9 cellular contexts compared by ENCODE assay signal in the genomic region with DNA sequence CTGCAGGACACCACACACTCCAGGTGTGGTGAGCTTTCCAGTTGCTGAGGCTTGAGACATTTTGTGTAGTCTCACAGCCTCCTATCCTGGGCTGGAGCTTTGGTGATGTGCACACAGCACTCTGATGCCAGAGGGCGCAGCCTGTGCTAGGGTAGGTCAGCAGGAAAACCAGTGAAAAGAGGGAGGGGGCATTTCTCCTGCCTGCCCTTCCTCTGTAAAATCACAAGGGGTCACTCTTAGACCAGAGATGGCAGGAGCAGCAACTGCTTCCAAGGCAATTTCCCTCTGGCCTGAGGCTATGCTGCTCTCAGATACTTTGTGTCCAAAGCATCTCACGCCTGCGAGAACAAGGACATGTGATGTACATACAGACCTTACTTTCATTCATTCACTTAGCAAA. TPM values are rescaled to one million over a fixed set of nuclear protein-coding genes. Genes with fewer than 3 reads are reported as not detected.
DNase-seq lines count a peak whose midpoint lies in the region; ATAC-seq and TF ChIP-seq lines count a peak whose summit lies in the region.
"Had no signal": no experiment of that assay in that cellular context is flagged by ENCODE, and none has a peak within 500 bp of the region (broad histone marks: within the 10 kb centered on the region; RNA-seq: fewer than 3 reads in every experiment).

No MANE protein-coding gene starts in this region.

- no peak overlapping the region for H3K27ac ChIP-seq in CD8-positive, alpha-beta T cell (ENCODE audit: low read depth, low read length)
- H3K27ac ChIP-seq in GM23248 (no peak overlapping the region), iPS DF 6.9 (ENCODE audit: low read length) (no peak overlapping the region)

- H3K27me3 ChIP-seq in CD8-positive, alpha-beta T cell (ENCODE audit: insufficient read depth, low read length): no peaks in the 10 kb centered on the region
- no peaks in the 10 kb centered on the region for H3K27me3 ChIP-seq in GM23248 (replicated peaks; ENCODE audit: insufficient read depth)
- H3K27me3 ChIP-seq in iPS DF 6.9 (ENCODE audit: control insufficient read depth, insufficient read depth, low read length): no peaks in the 10 kb centered on the region

- peak in 2 of 7 experiments; percentile 10 to 32 for DNase-seq in CD8-positive, alpha-beta T cell
- peak; percentile 58 for DNase-seq in GM23248
- peak; percentile 73 for DNase-seq in NCI-H69 (lab: John Stamatoyannopoulos, UW)
- peak; percentile 48 for DNase-seq in amniotic epithelial cell (ENCODE audit: low read depth)
- DNase-seq in iPS DF 6.9 (ENCODE audit: low read depth, low spot score): peak; percentile 29
- peak; percentile 7 for DNase-seq in stimulated activated naive CD8-positive, alpha-beta T cell treated with anti-CD3 and anti-CD28 coated beads, Interleukin-15, Interleukin-2, amounts not matched to agents 100 U/mL and 50 U/mL, for 24 hours
- no peak for DNase-seq in hippocampal formation (lab: John Stamatoyannopoulos, UW)

- POLR2A ChIA-PET in CD8-positive, alpha-beta T cell (lab: Charles Lee): no interaction called here

- no peaks in the 10 kb centered on the region for H3F3A ChIP-seq in GM23248 (ENCODE audit: insufficient read depth)

- no peak overlapping the region for H3K4me3 ChIP-seq in CD8-positive, alpha-beta T cell (ENCODE audit: low read depth, low read length)
- H3K4me3 ChIP-seq in GM23248 (no peak overlapping the region), iPS DF 6.9 (ENCODE audit: low read length) (no peak overlapping the region)

- no peaks in the 10 kb centered on the region for H3K9me2 ChIP-seq in GM23248 (ENCODE audit: insufficient read depth)

- no peak overlapping the region for H3K9ac ChIP-seq in GM23248

- H3K79me2 ChIP-seq in GM23248 (ENCODE audit: insufficient read depth): no peaks in the 10 kb centered on the region

- H3K9me3 Mint-ChIP-seq in CD8-positive, alpha-beta T cell: no peaks in the 10 kb centered on the region

- H3K9me3 ChIP-seq in CD8-positive, alpha-beta T cell (ENCODE audit: low read length): no peaks in the 10 kb centered on the region
- H3K9me3 ChIP-seq in GM23248 (ENCODE audit: low read depth): no peaks in the 10 kb centered on the region
- no peaks in the 10 kb centered on the region for H3K9me3 ChIP-seq in iPS DF 6.9 (ENCODE audit: control insufficient read depth, insufficient read depth, low read length)

- ATAC-seq in CD8-positive, alpha-beta T cell: peak; percentile 48
- ATAC-seq in stimulated activated naive CD8-positive, alpha-beta T cell treated with anti-CD3 and anti-CD28 coated beads, Interleukin-15, Interleukin-2, amounts not matched to agents 100 U/mL and 50 U/mL, for 24 hours: peak; percentile 67
- no peak for ATAC-seq in GM18868 (IDR thresholded peaks at IDR 0.05; ENCODE audit: unreplicated experiment)

- in situ Hi-C loops in GM23248 (cut with MboI): no loop called here

- H3K36me3 ChIP-seq in CD8-positive, alpha-beta T cell (ENCODE audit: insufficient read depth, low read length): peaks cover 19% of the 10 kb centered on the region
- no peaks in the 10 kb centered on the region; the same call in 1 of the 2 replicates for H3K36me3 ChIP-seq in GM23248 (ENCODE audit: low read depth)
- H3K36me3 ChIP-seq in iPS DF 6.9 (ENCODE audit: control insufficient read depth, insufficient read depth, low read length): peaks cover 6% of the 10 kb centered on the region; the same call in 1 of the 2 replicates

- no peaks in the 10 kb centered on the region for H3K4me1 ChIP-seq in CD8-positive, alpha-beta T cell (ENCODE audit: insufficient read depth, low read length)
- H3K4me1 ChIP-seq in GM23248 (ENCODE audit: insufficient read depth): peaks cover 7% of the 10 kb centered on the region
- no peaks in the 10 kb centered on the region for H3K4me1 ChIP-seq in iPS DF 6.9 (ENCODE audit: control insufficient read depth, insufficient read depth, low read length)

- CTCF ChIA-PET in CD8-positive, alpha-beta T cell (lab: Charles Lee): interaction anchor here (0.6 to 1.3 kb wide), 4 partner anchors 28 to 222 kb away, joined by 3 to 4 read pairs (median 3); no protein-coding TSS in a partner anchor

- no peak overlapping the region for H2AFZ ChIP-seq in GM23248

- H3K4me2 ChIP-seq in GM23248 (ENCODE audit: unreplicated experiment): no peak overlapping the region

- no peak overlapping the region for H3K4me3 Mint-ChIP-seq in CD8-positive, alpha-beta T cell

- WGBS in GM23248 (ENCODE audit: low coverage in 1 of 2, low lambda C conversion rate in 2 of 2, missing lambda C conversion rate in 2 of 2), 2 experiments: 62 to 68% methylated on average over 3 of the region's 3 CpGs
- WGBS in iPS DF 6.9 (ENCODE audit: insufficient coverage, insufficient read length): no CpG with 5 or more reads among the region's 3 CpGs

- H3K36me3 Mint-ChIP-seq in CD8-positive, alpha-beta T cell: peaks cover 69% of the 10 kb centered on the region

- TF ChIP-seq CTCF in CD8-positive, alpha-beta T cell (IDR thresholded peaks at IDR 0.05): no peak

- H3K4me1 Mint-ChIP-seq in CD8-positive, alpha-beta T cell (ENCODE audit: low read depth): no peaks in the 10 kb centered on the region

- no peaks in the 10 kb centered on the region for H3K27me3 Mint-ChIP-seq in CD8-positive, alpha-beta T cell (ENCODE audit: low read depth)

- H3K27ac Mint-ChIP-seq in CD8-positive, alpha-beta T cell: no peak overlapping the region

- no peaks in the 10 kb centered on the region for H4K20me1 ChIP-seq in GM23248 (ENCODE audit: insufficient read depth)

- intact Hi-C loops in CD8-positive, alpha-beta T cell (cut with DNase I, micrococcal nuclease): loop anchor here in 1 of 2 experiments (1.0 to 5.0 kb wide), 3 partner anchors 83 to 346 kb away; no protein-coding TSS in a partner anchor

RNA-seq across cellular contexts. Expression of a gene that starts 16.5 kb away (rescaled TPM):
- total RNA-seq in CD8-positive, alpha-beta T cell: 1 to 10 TPM; 3.4 to 6.7 TPM
- not detected in 2 replicates for total RNA-seq in GM23248 (2014; rRNA removed; shearing (Covaris generic))
- not detected in 2 replicates for polyA plus RNA-seq in GM23248 (2016; fragmentation: Nextera tagmentation; extraction: Ambion mirVana)

RNA-seq across cellular contexts. Expression of a gene that starts 20.9 kb away (rescaled TPM):
- total RNA-seq in CD8-positive, alpha-beta T cell: 10 to 100 TPM; 26.4 to 28.4 TPM
- 0.11 TPM in 1 of 2 replicates, not detected in the other for total RNA-seq in GM23248 (2014; rRNA removed; shearing (Covaris generic))
- polyA plus RNA-seq in GM23248 (2016; fragmentation: Nextera tagmentation; extraction: Ambion mirVana): not detected in 2 replicates

RNA-seq across cellular contexts. Expression of a gene that starts 46.0 kb away (rescaled TPM):
- 10 to 100 TPM; 29.1 to 35.9 TPM for total RNA-seq in CD8-positive, alpha-beta T cell
- 10.3 and 11.5 TPM in 2 replicates for total RNA-seq in GM23248 (2014; rRNA removed; shearing (Covaris generic))
- polyA plus RNA-seq in GM23248 (2016; fragmentation: Nextera tagmentation; extraction: Ambion mirVana): 9.2 and 9.3 TPM in 2 replicates

RNA-seq across cellular contexts. Expression of a gene that starts 56.8 kb away (rescaled TPM):
- not detected for total RNA-seq in CD8-positive, alpha-beta T cell
- not detected in 2 replicates for total RNA-seq in GM23248 (2014; rRNA removed; shearing (Covaris generic))
- polyA plus RNA-seq in GM23248 (2016; fragmentation: Nextera tagmentation; extraction: Ambion mirVana): not detected in 2 replicates
- total RNA-seq: T-helper 1 cell treated with Interleukin-12 subunit alpha and Interleukin-12 subunit beta and Interleukin-4 antibody, amounts not matched to agents 30 ng/mL and 1 ng/mL, for 36 hours had no signal

Comparison
In these comparisons a context has a peak if more than half of its experiments do, and no peak if none do; other contexts are left out.
1. DNase-seq: peak in GM23248 (single experiment), NCI-H69 (single experiment), amniotic epithelial cell (single experiment), iPS DF 6.9 (single experiment) and stimulated activated naive CD8-positive, alpha-beta T cell treated with anti-CD3 and anti-CD28 coated beads, Interleukin-15, Interleukin-2, amounts not matched to agents 100 U/mL and 50 U/mL, for 24 hours (single experiment); none in hippocampal formation (0 of 2).
2. RNA of a gene that starts 20.9 kb away (total RNA-seq): 26.4 to 28.4 TPM in CD8-positive, alpha-beta T cell; 0.11 TPM in GM23248; every median in the first group is over 10 times any median in the second.